ENCODE assay signal across 8 cellular contexts in genomic region chr10:33336606-33337334, GRCh38. TPM values are rescaled to one million over a fixed set of nuclear protein-coding genes. Genes with fewer than 3 reads are reported as not detected.
DNase-seq lines count a peak whose midpoint lies in the region; ATAC-seq and TF ChIP-seq lines count a peak whose summit lies in the region.

No MANE protein-coding gene starts in this region.

- H3K4me1 ChIP-seq in HEK293 (ENCODE audit: control insufficient read depth, insufficient read depth, low read length): peaks cover 11% of the 10 kb centered on the region
- H3K4me1 ChIP-seq in heart right ventricle: peaks cover 0 to 38% (median 29%) of the 10 kb centered on the region in 9 donors

- H3K36me3 Mint-ChIP-seq in activated naive CD8-positive, alpha-beta T cell treated with anti-CD3 and anti-CD28 coated beads, Interleukin-2, amount 10 ng/mL, durations not matched to agents 7 days and 5 days: no peaks in the 10 kb centered on the region

- peak overlapping the region; percentile 46 for H3K4me3 Mint-ChIP-seq in activated naive CD8-positive, alpha-beta T cell treated with anti-CD3 and anti-CD28 coated beads, Interleukin-2, amount 10 ng/mL, durations not matched to agents 7 days and 5 days

- POLR2A ChIA-PET in HEK293 (lab: Yijun Ruan, JAX): interaction anchor here (1.0 to 1.2 kb wide), 2 partner anchors 9 to 146 kb away, joined by 3 to 4 read pairs; no protein-coding TSS in a partner anchor
- POLR2A ChIA-PET in activated naive CD8-positive, alpha-beta T cell treated with anti-CD3 and anti-CD28 coated beads, Interleukin-2, amount 10 ng/mL, durations not matched to agents 7 days and 5 days (lab: Charles Lee): no interaction called here

- intact Hi-C loops in heart right ventricle (cut with DNase I): loop anchor here in 8 of 10 donors (5.0 to 10.0 kb wide), 15 partner anchors 128 to 1301 kb away; no protein-coding TSS in a partner anchor
- intact Hi-C loops in posterior cingulate gyrus (cut with DNase I): loop anchor here (10.0 kb wide), 2 partner anchors 218 to 438 kb away; no protein-coding TSS in a partner anchor

- WGBS in heart right ventricle, 2 donors: 0 to 1% methylated on average over 66 of the region's 66 CpGs

- no peak overlapping the region for H3K27ac Mint-ChIP-seq in activated naive CD8-positive, alpha-beta T cell treated with anti-CD3 and anti-CD28 coated beads, Interleukin-2, amount 10 ng/mL, durations not matched to agents 7 days and 5 days

- H3K27me3 ChIP-seq in heart right ventricle: peaks cover 0 to 27% (median 0%) of the 10 kb centered on the region in 7 donors

- peaks cover 12% of the 10 kb centered on the region for H3K4me1 Mint-ChIP-seq in activated naive CD8-positive, alpha-beta T cell treated with anti-CD3 and anti-CD28 coated beads, Interleukin-2, amount 10 ng/mL, durations not matched to agents 7 days and 5 days

- CTCF ChIA-PET in HEK293 (lab: Yijun Ruan, JAX): interaction anchor here (0.5 to 0.7 kb wide), 2 partner anchors 143 to 308 kb away, joined by 3 read pairs; no protein-coding TSS in a partner anchor

- peaks cover 54% of the 10 kb centered on the region for H3K27me3 Mint-ChIP-seq in activated naive CD8-positive, alpha-beta T cell treated with anti-CD3 and anti-CD28 coated beads, Interleukin-2, amount 10 ng/mL, durations not matched to agents 7 days and 5 days

- no peak for TF ChIP-seq CTCF in HEK293 (tag by site-specific recombination; IDR thresholded peaks at IDR 0.05)
- TF ChIP-seq CTCF in heart right ventricle (IDR thresholded peaks at IDR 0.05): no peak

- H3K27ac ChIP-seq in HEK293 (ENCODE audit: extremely low read depth, low read depth, low read length) (peak overlapping the region; percentile 99), heart right ventricle (peak overlapping the region; percentile 95 to 100 (median 98))

- H3K9me3 Mint-ChIP-seq in activated naive CD8-positive, alpha-beta T cell treated with anti-CD3 and anti-CD28 coated beads, Interleukin-2, amount 10 ng/mL, durations not matched to agents 7 days and 5 days: no peaks in the 10 kb centered on the region

- DNase-seq in AG08396 (ENCODE audit: low spot score) (peak; percentile 43), heart right ventricle (peak; percentile 74 to 80), posterior cingulate gyrus (peak in 9 of 10 donors; percentile 10 to 88 (median 29)), NCI-H2196 (lab: John Stamatoyannopoulos, UW; ENCODE audit: unreplicated experiment) (no peak), NCI-H1436 (lab: John Stamatoyannopoulos, UW) (no peak)
- peak; percentile 30 for DNase-seq in activated naive CD8-positive, alpha-beta T cell treated with anti-CD3 and anti-CD28 coated beads, Interleukin-2, amount 10 ng/mL, durations not matched to agents 7 days and 5 days

- no peak for ATAC-seq in activated naive CD8-positive, alpha-beta T cell treated with anti-CD3 and anti-CD28 coated beads, Interleukin-2, amount 10 ng/mL, durations not matched to agents 7 days and 5 days (ENCODE audit: low read depth)
- ATAC-seq in heart right ventricle (peak; percentile 7 to 43 (median 21)), GM19463 (IDR thresholded peaks at IDR 0.05; ENCODE audit: unreplicated experiment) (no peak)

- no peaks in the 10 kb centered on the region for H3K36me3 ChIP-seq in HEK293 (ENCODE audit: control insufficient read depth in 2 of 2, insufficient read depth in 1 of 2, low read length in 2 of 2)
- H3K36me3 ChIP-seq in heart right ventricle: no peaks in the 10 kb centered on the region

- H3K9me3 ChIP-seq in HEK293 (ENCODE audit: control insufficient read depth, insufficient read depth, low read depth, low read length) (no peaks in the 10 kb centered on the region), heart right ventricle (no peaks in the 10 kb centered on the region)

- H3K4me3 ChIP-seq in HEK293 (ENCODE audit: low read depth, low read length): peak overlapping the region; percentile 90
- H3K4me3 ChIP-seq in heart right ventricle: peak overlapping the region; percentile 71 to 95 (median 92)

TF ChIP-seq in HEK293, 187 proteins besides CTCF, POLR2A, EP300 and RAD21 (continues in another document):
- no peak for TF ChIP-seq ZNF514 (tag by site-specific recombination; IDR thresholded peaks at IDR 0.05)
- no peak for TF ChIP-seq ZNF350 (tag by site-specific recombination; IDR thresholded peaks at IDR 0.05)
- TF ChIP-seq GLIS1 (tag by site-specific recombination; IDR thresholded peaks at IDR 0.05): peak; percentile 24
- peak; percentile 83 for TF ChIP-seq FEZF1 (tag by site-specific recombination; IDR thresholded peaks at IDR 0.05)
- TF ChIP-seq EGR2 (tag by site-specific recombination; IDR thresholded peaks at IDR 0.05; ENCODE audit: low read depth): 0 out of 2 replicates have a peak, but pooled peaks have one; percentile 3
- TF ChIP-seq ZNF677 (tag by site-specific recombination; IDR thresholded peaks at IDR 0.05): no peak
- no peak for TF ChIP-seq ZNF202 (tag by site-specific recombination; IDR thresholded peaks at IDR 0.05; ENCODE audit: borderline replicate concordance)
- peak; percentile 9; the same call in 1 of the 2 replicates for TF ChIP-seq ZNF596 (tag by site-specific recombination; IDR thresholded peaks at IDR 0.05)
- TF ChIP-seq ZNF600 (tag by site-specific recombination; IDR thresholded peaks at IDR 0.05): peak; percentile 37; the same call in 1 of the 2 replicates
- TF ChIP-seq WT1 (tag by site-specific recombination; IDR thresholded peaks at IDR 0.05): 0 out of 2 replicates have a peak, but pooled peaks have one; percentile 14
- TF ChIP-seq PATZ1 (tag by site-specific recombination; IDR thresholded peaks at IDR 0.05): peak; percentile 52
- no peak for TF ChIP-seq ZNF626 (tag by site-specific recombination; IDR thresholded peaks at IDR 0.05)
- peak; percentile 51 for TF ChIP-seq GLIS2 (tag by site-specific recombination; IDR thresholded peaks at IDR 0.05)
- no peak for TF ChIP-seq ZNF140 (tag by site-specific recombination; IDR thresholded peaks at IDR 0.05)
- no peak for TF ChIP-seq ELK4 (IDR thresholded peaks at IDR 0.05; ENCODE audit: borderline replicate concordance, low read depth, low read length)
- 0 out of 2 replicates have a peak, but pooled peaks have one; percentile 21 for TF ChIP-seq KLF7 (tag by site-specific recombination; IDR thresholded peaks at IDR 0.05; ENCODE audit: borderline replicate concordance)
- peak; percentile 76 for TF ChIP-seq KLF17 (tag by site-specific recombination; IDR thresholded peaks at IDR 0.05)
- no peak for TF ChIP-seq ZEB2 (tag by site-specific recombination; IDR thresholded peaks at IDR 0.05)
- TF ChIP-seq ZNF660 (tag by site-specific recombination; IDR thresholded peaks at IDR 0.05): no peak
- no peak for TF ChIP-seq GLI2 (tag by site-specific recombination; IDR thresholded peaks at IDR 0.05; ENCODE audit: borderline replicate concordance, low read depth)
- TF ChIP-seq ZNF362 (tag by site-specific recombination; IDR thresholded peaks at IDR 0.05): no peak
- no peak for TF ChIP-seq ZNF211 (tag by site-specific recombination; IDR thresholded peaks at IDR 0.05; ENCODE audit: low read depth)
- TF ChIP-seq ZSCAN30 (tag by site-specific recombination; IDR thresholded peaks at IDR 0.05): peak; percentile 38; the same call in 1 of the 2 replicates

RNA-seq across cellular contexts. Expression of gene NRP1, which starts 2.3 kb away (rescaled TPM):
- total RNA-seq in activated naive CD8-positive, alpha-beta T cell treated with anti-CD3 and anti-CD28 coated beads, Interleukin-2, amount 10 ng/mL, durations not matched to agents 7 days and 5 days: 1 to 10 TPM; 1.6 to 1.7 TPM
- 100 to 1,000 TPM; 132 to 229 (median 167) TPM for total RNA-seq in heart right ventricle
- 10 to 100 TPM; 45.3 to 56.0 TPM for polyA plus RNA-seq in heart right ventricle

Comparison
In these comparisons a context has a peak if more than half of its experiments do, and no peak if none do; other contexts are left out.
1. DNase-seq: peak in AG08396 (single experiment), activated naive CD8-positive, alpha-beta T cell treated with anti-CD3 and anti-CD28 coated beads, Interleukin-2, amount 10 ng/mL, durations not matched to agents 7 days and 5 days (single experiment), heart right ventricle (2 of 2) and posterior cingulate gyrus (9 of 10); none in NCI-H2196 (single experiment) and NCI-H1436 (single experiment).
2. ATAC-seq: peak in heart right ventricle (8 of 8); none in activated naive CD8-positive, alpha-beta T cell treated with anti-CD3 and anti-CD28 coated beads, Interleukin-2, amount 10 ng/mL, durations not matched to agents 7 days and 5 days (single experiment) and GM19463 (single experiment).
3. RNA of gene NRP1, which starts 2.3 kb away (total RNA-seq): 132 to 229 TPM in heart right ventricle; 1.6 to 1.7 TPM in activated naive CD8-positive, alpha-beta T cell treated with anti-CD3 and anti-CD28 coated beads, Interleukin-2, amount 10 ng/mL, durations not matched to agents 7 days and 5 days; every median in the first group is over 10 times any median in the second.